In genomic region chr12:23523339-23523738, GRCh38 we compare ENCODE assay signal across 23 cellular contexts.
"Had no signal": no experiment of that assay in that cellular context is flagged by ENCODE, and none has a peak within 500 bp of the region (broad histone marks: within the 10 kb centered on the region; RNA-seq: fewer than 3 reads in every experiment).

No MANE protein-coding gene starts in this region.

- H3K27ac Mint-ChIP-seq: activated naive CD8-positive, alpha-beta T cell; activated T-cell treated with anti-CD3 and anti-CD28 coated beads, Interleukin-2, amount 50 U/mL, for 24 hours; activated T-helper 17 cell treated with anti-CD3 and anti-CD28 coated beads, Interleukin-2, amount 50 U/mL, for 72 hours; effector memory CD8-positive, alpha-beta T cell; natural killer cell; progenitor cell of endocrine pancreas; T-helper 2 cell treated with Interferon-gamma antibody and Interleukin-4, amounts not matched to agents 5 μg/mL and 100 μg/mL, for 36 hours had no signal

- H3K9me3 ChIP-seq: adrenal gland, colonic mucosa, esophagus squamous epithelium, gastrocnemius medialis, upper lobe of left lung had no signal

- H3K27me3 ChIP-seq: adrenal gland, colonic mucosa, dorsolateral prefrontal cortex, esophagus squamous epithelium, gastrocnemius medialis, upper lobe of left lung had no signal

- H3K4me3 ChIP-seq: adrenal gland, colonic mucosa, dorsolateral prefrontal cortex, esophagus squamous epithelium, gastrocnemius medialis, upper lobe of left lung had no signal

- H3K36me3 ChIP-seq: adrenal gland, colonic mucosa, esophagus squamous epithelium, gastrocnemius medialis, upper lobe of left lung, WERI-Rb-1 had no signal

- H3K27ac ChIP-seq: adrenal gland, colonic mucosa, dorsolateral prefrontal cortex, esophagus squamous epithelium, gastrocnemius medialis, upper lobe of left lung, WERI-Rb-1 had no signal

- H3K4me3 Mint-ChIP-seq: activated naive CD8-positive, alpha-beta T cell; activated T-cell treated with anti-CD3 and anti-CD28 coated beads, Interleukin-2, amount 50 U/mL, for 24 hours; activated T-helper 17 cell treated with anti-CD3 and anti-CD28 coated beads, Interleukin-2, amount 50 U/mL, for 72 hours; effector memory CD8-positive, alpha-beta T cell; natural killer cell; T-helper 2 cell treated with Interferon-gamma antibody and Interleukin-4, amounts not matched to agents 5 μg/mL and 100 μg/mL, for 36 hours had no signal

- ATAC-seq: activated T-helper 17 cell treated with anti-CD3 and anti-CD28 coated beads, Interleukin-2, amount 50 U/mL, for 72 hours; effector memory CD8-positive, alpha-beta T cell; gastrocnemius medialis; left ventricle myocardium superior; natural killer cell; stimulated activated naive CD8-positive, alpha-beta T cell treated with anti-CD3 and anti-CD28 coated beads, Interleukin-15, Interleukin-2, amounts not matched to agents 100 U/mL and 50 U/mL, for 24 hours had no signal

- H3K36me3 Mint-ChIP-seq: activated naive CD8-positive, alpha-beta T cell had no signal

- H3K9me3 Mint-ChIP-seq: activated T-cell treated with anti-CD3 and anti-CD28 coated beads, Interleukin-2, amount 50 U/mL, for 24 hours had no signal

- H3K4me1 ChIP-seq: adrenal gland, colonic mucosa, gastrocnemius medialis, upper lobe of left lung had no signal

- H3K27me3 Mint-ChIP-seq: activated naive CD8-positive, alpha-beta T cell; activated T-cell treated with anti-CD3 and anti-CD28 coated beads, Interleukin-2, amount 50 U/mL, for 24 hours; activated T-helper 17 cell treated with anti-CD3 and anti-CD28 coated beads, Interleukin-2, amount 50 U/mL, for 72 hours; effector memory CD8-positive, alpha-beta T cell; progenitor cell of endocrine pancreas had no signal

- H3K4me1 Mint-ChIP-seq: activated T-helper 17 cell treated with anti-CD3 and anti-CD28 coated beads, Interleukin-2, amount 50 U/mL, for 72 hours; natural killer cell had no signal

- DNase-seq: activated CD4-positive, alpha-beta T cell treated with anti-CD3 and anti-CD28 coated beads for 1 hour; activated CD8-positive, alpha-beta memory T cell treated with anti-CD3 and anti-CD28 coated beads, Interleukin-2, amount 50 U/mL, for 4 hours; activated naive CD4-positive, alpha-beta T cell; activated T-cell treated with anti-CD3 and anti-CD28 coated beads, Interleukin-2, amount 50 U/mL, for 24 hours; adrenal gland; colonic mucosa; dorsolateral prefrontal cortex; effector memory CD8-positive, alpha-beta T cell; esophagus squamous epithelium; gastrocnemius medialis; hypothalamus; left ventricle myocardium superior; mammary epithelial cell; midbrain; natural killer cell; stimulated activated CD4-positive, alpha-beta T cell treated with anti-CD3 and anti-CD28 coated beads, Interleukin-4, amount 100 ng/mL, for 4 hours; stimulated activated naive CD8-positive, alpha-beta T cell treated with anti-CD3 and anti-CD28 coated beads, Interleukin-15, Interleukin-2, amounts not matched to agents 100 U/mL and 50 U/mL, for 24 hours; upper lobe of left lung; WERI-Rb-1 had no signal
